8 cellular contexts compared by ENCODE assay signal in the genomic region with DNA sequence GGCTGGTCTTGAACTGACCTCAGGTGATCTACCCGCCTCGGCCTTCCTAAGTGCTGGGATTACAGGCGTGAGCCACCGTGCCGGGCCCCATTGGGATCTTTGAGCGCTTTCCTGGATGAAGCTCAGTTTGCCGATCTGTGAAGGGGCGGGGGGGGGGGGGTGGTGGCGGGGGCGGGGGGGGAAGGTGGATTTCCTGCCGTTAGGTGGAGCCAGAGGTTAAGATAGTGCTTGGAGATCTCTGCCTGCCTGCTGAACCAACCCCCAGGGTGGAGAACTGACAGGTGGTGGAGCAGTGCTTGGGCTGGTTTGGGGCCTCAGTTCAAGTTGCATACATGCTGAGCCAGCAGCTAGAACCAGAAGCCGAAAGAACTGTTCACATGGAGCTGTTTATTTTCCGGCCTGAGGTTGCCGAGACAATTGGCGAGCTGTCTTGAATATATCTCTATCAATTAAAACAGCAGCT. TPM values are rescaled to one million over a fixed set of nuclear protein-coding genes. Genes with fewer than 3 reads are reported as not detected.
DNase-seq lines count a peak whose midpoint lies in the region; ATAC-seq and TF ChIP-seq lines count a peak whose summit lies in the region.

No MANE protein-coding gene starts in this region.

- H3K27me3 ChIP-seq in esophagus muscularis mucosa, result no peaks in the 10 kb centered on the region
- H3K27me3 ChIP-seq in naive thymus-derived CD4-positive, alpha-beta T cell (ENCODE audit: control insufficient read depth in 2 of 2, insufficient read depth in 2 of 2, low read length in 2 of 2), result no peaks in the 10 kb centered on the region
- H3K27me3 ChIP-seq in subcutaneous abdominal adipose tissue (ENCODE audit: control insufficient read depth in 5 of 5, insufficient read depth in 4 of 5, low read length in 5 of 5), result peaks cover 0 to 6% (median 4%) of the 10 kb centered on the region in 5 donors

- H3K9me2 ChIP-seq in OCI-LY7 (ENCODE audit: insufficient read depth, low read length), result no peaks in the 10 kb centered on the region

- H3K36me3 Mint-ChIP-seq in activated T-cell treated with anti-CD3 and anti-CD28 coated beads, Interleukin-2, amount 50 U/mL, for 4 hours (ENCODE audit: insufficient read depth), result no peaks in the 10 kb centered on the region
- no peaks in the 10 kb centered on the region for H3K36me3 Mint-ChIP-seq in naive thymus-derived CD4-positive, alpha-beta T cell

- no peak for TF ChIP-seq POLR2A in esophagus muscularis mucosa (IDR thresholded peaks at IDR 0.05; ENCODE audit: low read depth)

- peak overlapping the region in 7 of 9 donors; percentile 27 to 83 (median 67) for H3K27ac Mint-ChIP-seq in naive thymus-derived CD4-positive, alpha-beta T cell

- H3K4me3 Mint-ChIP-seq in activated T-cell treated with anti-CD3 and anti-CD28 coated beads, Interleukin-2, amount 50 U/mL, for 4 hours, result peak overlapping the region; percentile 92
- H3K4me3 Mint-ChIP-seq in naive thymus-derived CD4-positive, alpha-beta T cell, result peak overlapping the region; percentile 81 to 99 (median 94)

- H3K9ac ChIP-seq in subcutaneous abdominal adipose tissue (ENCODE audit: low read length in 5 of 5), result peak overlapping the region in 1 of 5 donors; percentile 56

- BruUV-seq in OCI-LY7 (replicated peaks; lab: Mats Ljungman, UMichigan), result no TSS peak

- H4K20me1 ChIP-seq in OCI-LY7 (ENCODE audit: insufficient read depth, low read length), result no peaks in the 10 kb centered on the region

- 0% methylated on average over 7 of the region's 15 CpGs for WGBS in esophagus muscularis mucosa

- peak overlapping the region; percentile 2 for H3K27ac ChIP-seq in OCI-LY7 (ENCODE audit: low read depth, low read length, poor library complexity, severe bottlenecking)
- peak overlapping the region; percentile 46 to 64 (median 54) for H3K27ac ChIP-seq in esophagus muscularis mucosa (replicated peaks in 1 of 4)
- no peak overlapping the region for H3K27ac ChIP-seq in naive thymus-derived CD4-positive, alpha-beta T cell (ENCODE audit: low read depth, low read length)
- no peak overlapping the region for H3K27ac ChIP-seq in subcutaneous abdominal adipose tissue (ENCODE audit: low read depth, low read length)

- TF ChIP-seq EP300 in esophagus muscularis mucosa (IDR thresholded peaks at IDR 0.05), result no peak

- H3K4me1 Mint-ChIP-seq in activated T-cell treated with anti-CD3 and anti-CD28 coated beads, Interleukin-2, amount 50 U/mL, for 4 hours (ENCODE audit: low read depth), result peaks cover 26% of the 10 kb centered on the region
- H3K4me1 Mint-ChIP-seq in naive thymus-derived CD4-positive, alpha-beta T cell, result peaks cover 12 to 58% (median 18%) of the 10 kb centered on the region in 7 donors

- no peak overlapping the region; the same call in 1 of the 2 replicates for H2AFZ ChIP-seq in OCI-LY7 (ENCODE audit: low read length)

- no peaks in the 10 kb centered on the region for H3K36me3 ChIP-seq in OCI-LY7 (ENCODE audit: insufficient read depth, low read length)
- no peaks in the 10 kb centered on the region for H3K36me3 ChIP-seq in esophagus muscularis mucosa
- H3K36me3 ChIP-seq in naive thymus-derived CD4-positive, alpha-beta T cell (ENCODE audit: control insufficient read depth in 2 of 3, insufficient read depth in 3 of 3, low read length in 3 of 3), result no peaks in the 10 kb centered on the region
- H3K36me3 ChIP-seq in subcutaneous abdominal adipose tissue (ENCODE audit: control insufficient read depth in 5 of 5, insufficient read depth in 5 of 5, low read length in 5 of 5), result no peaks in the 10 kb centered on the region

- intact Hi-C loops in OCI-LY7 (cut with micrococcal nuclease; ENCODE audit: unreplicated experiment) (loop anchor here (1.0 to 5.0 kb wide), 4 partner anchors 27 to 107 kb away; partner anchors contain the start of gene RBBP5), esophagus muscularis mucosa (cut with DNase I) (loop anchor here (2.0 kb wide), 1 partner anchor 21 kb away; no protein-coding TSS in a partner anchor)
- intact Hi-C loops in naive thymus-derived CD4-positive, alpha-beta T cell (cut with micrococcal nuclease), result loop anchor here (1.0 to 5.0 kb wide), 6 partner anchors 27 to 403 kb away; partner anchors contain the start of genes ELK4 (in 1 of the 2) and NUAK2 (in 1 of the 2)

- H3K4me2 ChIP-seq in OCI-LY7 (ENCODE audit: low read length), result peak overlapping the region; percentile 97

- POLR2A ChIA-PET in OCI-LY7 (lab: Charles Lee), result interaction anchor here (0.8 to 2.1 kb wide), 9 partner anchors 8 to 106 kb away, joined by 3 to 9 read pairs (median 4); no protein-coding TSS in a partner anchor
- POLR2A ChIA-PET in naive thymus-derived CD4-positive, alpha-beta T cell (lab: Charles Lee), result interaction anchor here (0.8 to 4.3 kb wide), 8 partner anchors 11 to 250 kb away, joined by 3 to 30 read pairs (median 4); partner anchors contain the start of gene DSTYK

- CTCF ChIA-PET in OCI-LY7 (lab: Charles Lee; ENCODE audit: unreplicated experiment), result interaction anchor here (0.8 to 5.1 kb wide), 6 partner anchors 9 to 96 kb away, joined by 3 to 48 read pairs (median 4); no protein-coding TSS in a partner anchor
- CTCF ChIA-PET in naive thymus-derived CD4-positive, alpha-beta T cell (lab: Charles Lee), result interaction anchor here (0.6 to 5.9 kb wide), 16 partner anchors 8 to 253 kb away, joined by 3 to 89 read pairs (median 4); no protein-coding TSS in a partner anchor

- H3K4me3 ChIP-seq in OCI-LY7 (ENCODE audit: low read depth, low read length, poor library complexity, severe bottlenecking) (peak overlapping the region; percentile 77), esophagus muscularis mucosa (peak overlapping the region; percentile 60 to 81 (median 65)), subcutaneous abdominal adipose tissue (ENCODE audit: low read depth in 1 of 5, low read length in 5 of 5) (peak overlapping the region in 4 of 5 donors; percentile 36 to 77 (median 62))
- H3K4me3 ChIP-seq in naive thymus-derived CD4-positive, alpha-beta T cell (ENCODE audit: low read length), result peak overlapping the region; percentile 75

- H3K4me1 ChIP-seq in OCI-LY7 (ENCODE audit: insufficient read depth, low read length, poor library complexity, severe bottlenecking) (peaks cover 28% of the 10 kb centered on the region), esophagus muscularis mucosa (peaks cover 19 to 41% (median 35%) of the 10 kb centered on the region in 4 donors), subcutaneous abdominal adipose tissue (ENCODE audit: control insufficient read depth in 5 of 5, insufficient read depth in 5 of 5, low read length in 5 of 5) (peaks cover 2 to 35% (median 26%) of the 10 kb centered on the region in 5 donors)
- H3K4me1 ChIP-seq in naive thymus-derived CD4-positive, alpha-beta T cell (ENCODE audit: control insufficient read depth in 2 of 2, insufficient read depth in 2 of 2, low read length in 2 of 2), result peaks cover 10 to 13% of the 10 kb centered on the region in 2 donors

- DNase-seq in COLO829 (ENCODE audit: low spot score) (peak; percentile 82), HuH-7 (ENCODE audit: low spot score) (peak; percentile 92), OCI-LY7 (ENCODE audit: low spot score) (peak; percentile 89), esophagus muscularis mucosa (ENCODE audit: extremely low spot score) (no peak), MV-4-11 (lab: John Stamatoyannopoulos, UW) (no peak)
- DNase-seq in activated T-cell treated with anti-CD3 and anti-CD28 coated beads, Interleukin-2, amount 50 U/mL, for 4 hours, result peak; percentile 60
- peak; percentile 21 to 81 (median 71) for DNase-seq in naive thymus-derived CD4-positive, alpha-beta T cell

- TF ChIP-seq CTCF in OCI-LY7 (conservative IDR thresholded peaks at IDR 0.05; ENCODE audit: low read length), result 0 out of 2 replicates have a peak, but pooled peaks have one; percentile 33
- peak in 2 of 3 experiments; percentile 28 to 46 for TF ChIP-seq CTCF in esophagus muscularis mucosa (IDR thresholded peaks at IDR 0.05)

- H3K27me3 Mint-ChIP-seq in activated T-cell treated with anti-CD3 and anti-CD28 coated beads, Interleukin-2, amount 50 U/mL, for 4 hours (ENCODE audit: low read depth), result peaks cover 10% of the 10 kb centered on the region
- H3K27me3 Mint-ChIP-seq in naive thymus-derived CD4-positive, alpha-beta T cell, result peaks cover 0 to 34% (median under 1%) of the 10 kb centered on the region in 5 donors

- H3K79me2 ChIP-seq in OCI-LY7 (ENCODE audit: insufficient read depth, low read depth, low read length), result no peaks in the 10 kb centered on the region

- no peaks in the 10 kb centered on the region for H3K9me3 Mint-ChIP-seq in activated T-cell treated with anti-CD3 and anti-CD28 coated beads, Interleukin-2, amount 50 U/mL, for 4 hours
- H3K9me3 Mint-ChIP-seq in naive thymus-derived CD4-positive, alpha-beta T cell, result no peaks in the 10 kb centered on the region

- ATAC-seq in activated T-cell treated with anti-CD3 and anti-CD28 coated beads, Interleukin-2, amount 50 U/mL, for 4 hours, result peak; percentile 60 to 67
- peak; percentile 85 for ATAC-seq in naive thymus-derived CD4-positive, alpha-beta T cell

- H3K9me3 ChIP-seq in OCI-LY7 (ENCODE audit: low read length), result no peaks in the 10 kb centered on the region
- H3K9me3 ChIP-seq in esophagus muscularis mucosa, result no peaks in the 10 kb centered on the region
- no peaks in the 10 kb centered on the region for H3K9me3 ChIP-seq in naive thymus-derived CD4-positive, alpha-beta T cell (ENCODE audit: control insufficient read depth in 2 of 3, low read length in 3 of 3)
- no peaks in the 10 kb centered on the region for H3K9me3 ChIP-seq in subcutaneous abdominal adipose tissue (ENCODE audit: control insufficient read depth in 5 of 5, low read length in 5 of 5)

RNA-seq across cellular contexts. Expression of gene TMCC2, which starts 1.7 kb away (rescaled TPM):
- total RNA-seq in OCI-LY7 (2014; rRNA removed; shearing (Covaris generic)), result 7.0 and 7.8 TPM in 2 replicates
- total RNA-seq in OCI-LY7 (2022) (5.2 and 6.2 TPM in 2 replicates), esophagus muscularis mucosa (1 to 10 TPM; 4.1 to 8.2 (median 5.9) TPM)
- total RNA-seq in activated T-cell treated with anti-CD3 and anti-CD28 coated beads, Interleukin-2, amount 50 U/mL, for 4 hours, result 10 to 100 TPM in 2 of 3 donors, 1 to 10 TPM in 1; 7.8 to 13.6 (median 11.5) TPM
- 1 to 10 TPM; 1.1 to 3.6 (median 1.8) TPM for total RNA-seq in naive thymus-derived CD4-positive, alpha-beta T cell
- polyA plus RNA-seq in naive thymus-derived CD4-positive, alpha-beta T cell, result under 1 TPM; 0.30 to 0.38 TPM

RNA-seq across cellular contexts. Expression of gene DSTYK, which starts 17.9 kb away (rescaled TPM):
- total RNA-seq in OCI-LY7 (2014; rRNA removed; shearing (Covaris generic)), result 4.7 and 5.0 TPM in 2 replicates
- total RNA-seq in OCI-LY7 (2022) (6.6 TPM in 2 replicates), esophagus muscularis mucosa (10 to 100 TPM; 12.0 to 16.1 (median 13.9) TPM)
- total RNA-seq in activated T-cell treated with anti-CD3 and anti-CD28 coated beads, Interleukin-2, amount 50 U/mL, for 4 hours, result 10 to 100 TPM; 13.8 to 15.9 (median 15.0) TPM
- total RNA-seq in naive thymus-derived CD4-positive, alpha-beta T cell, result 10 to 100 TPM; 11.3 to 18.5 (median 15.2) TPM
- polyA plus RNA-seq in naive thymus-derived CD4-positive, alpha-beta T cell, result 1 to 10 TPM; 6.4 to 9.5 TPM

Comparison
In these comparisons a context has a peak if more than half of its experiments do, and no peak if none do; other contexts are left out.
1. DNase-seq: peak in COLO829 (single experiment), HuH-7 (single experiment), OCI-LY7 (single experiment), activated T-cell treated with anti-CD3 and anti-CD28 coated beads, Interleukin-2, amount 50 U/mL, for 4 hours (single experiment) and naive thymus-derived CD4-positive, alpha-beta T cell (9 of 9); none in esophagus muscularis mucosa (single experiment) and MV-4-11 (single experiment).
2. H3K27ac ChIP-seq: peak in OCI-LY7 (single experiment) and esophagus muscularis mucosa (4 of 4); none in naive thymus-derived CD4-positive, alpha-beta T cell (single experiment) and subcutaneous abdominal adipose tissue (single experiment).
3. Peak in every context shown above with its lines, with median percentiles within 50 percentile points of each other: H3K4me3 ChIP-seq.